ENCODE assay signal across 1 cellular context in the genomic region with DNA sequence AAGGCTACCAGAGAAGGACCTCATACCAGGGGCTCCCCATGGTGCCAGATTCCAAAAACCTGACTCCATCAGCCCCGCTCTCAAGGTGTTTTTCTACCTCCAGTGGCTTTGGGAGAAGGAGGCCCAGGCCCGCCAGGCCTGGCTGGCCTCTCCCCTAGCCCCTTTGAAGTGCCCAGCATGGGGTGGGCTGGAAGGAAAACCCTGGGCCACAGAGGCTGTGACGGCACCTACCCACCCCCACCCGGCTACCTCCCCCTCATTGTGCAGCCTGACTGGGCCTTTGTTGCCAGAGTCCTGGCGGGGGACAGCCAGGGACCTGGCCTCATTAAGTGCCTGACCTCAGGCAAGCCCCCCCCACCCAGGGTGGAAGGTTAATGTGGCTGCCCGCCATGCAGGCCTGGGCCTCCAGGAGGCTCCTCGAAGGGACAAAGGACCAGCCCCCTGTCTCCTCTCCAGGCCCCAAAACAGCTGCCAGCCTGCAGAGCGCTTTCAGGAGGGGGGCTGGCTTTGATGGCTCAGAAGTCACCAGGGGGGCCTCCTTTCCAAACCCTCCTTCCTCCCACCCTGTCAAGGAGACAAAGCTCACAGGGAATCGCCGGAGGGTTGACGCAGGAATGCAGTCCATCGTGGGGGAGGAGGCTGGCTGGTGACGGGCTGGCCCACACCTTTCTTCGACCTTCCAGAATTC.
TF ChIP-seq lines count a peak whose summit lies in the region.

No MANE protein-coding gene starts in this region.

TF ChIP-seq in H1, 55 proteins besides CTCF, POLR2A, EP300 and RAD21:
- TF ChIP-seq HDAC2 (IDR thresholded peaks at IDR 0.05; ENCODE audit: borderline replicate concordance in 1 of 2, low read depth in 2 of 2, low read length in 2 of 2) (peak; percentile 61 to 63; a peak in 3 of 4 replicates), FOSL1 (IDR thresholded peaks at IDR 0.05; ENCODE audit: insufficient read depth, low read depth, low read length) (no peak), EGR1 (IDR thresholded peaks at IDR 0.05; ENCODE audit: borderline replicate concordance, low read depth, low read length) (no peak), KDM5A (IDR thresholded peaks at IDR 0.05; ENCODE audit: low read length) (no peak), TCF12 (IDR thresholded peaks at IDR 0.05; ENCODE audit: low read depth, low read length) (no peak; the same call in 1 of the 2 replicates), NANOG (IDR thresholded peaks at IDR 0.05; ENCODE audit: insufficient read depth, low read depth, low read length, poor library complexity, severe bottlenecking) (no peak), JUN (IDR thresholded peaks at IDR 0.05; ENCODE audit: low read depth, low read length) (0 out of 2 replicates have a peak, but pooled peaks have one; percentile 43), SIN3A (conservative IDR thresholded peaks at IDR 0.05 in 1 of 2, IDR thresholded peaks at IDR 0.05 in 1 of 2; ENCODE audit: low read depth in 1 of 2, low read length in 2 of 2) (no peak), EZH2 (IDR thresholded peaks at IDR 0.05; ENCODE audit: low read depth, low read length, severe bottlenecking) (no peak), BRCA1 (IDR thresholded peaks at IDR 0.05; ENCODE audit: low read depth, low read length) (no peak), POU5F1 (IDR thresholded peaks at IDR 0.05; ENCODE audit: low read depth, low read length) (no peak), MAFK (IDR thresholded peaks at IDR 0.05; ENCODE audit: low read depth, low read length) (no peak), SAP30 (IDR thresholded peaks at IDR 0.05; ENCODE audit: insufficient read depth, insufficient replicate concordance, low read length) (no peak), ZNF274 (IDR thresholded peaks at IDR 0.05; ENCODE audit: borderline replicate concordance, extremely low read depth, low read length) (no peak), CHD1 (IDR thresholded peaks at IDR 0.05; ENCODE audit: low read depth, low read length) (no peak), TBP (IDR thresholded peaks at IDR 0.05; ENCODE audit: low read depth, low read length) (no peak), ASH2L (IDR thresholded peaks at IDR 0.05; ENCODE audit: low read length) (peak; percentile 79), RBBP5 (IDR thresholded peaks at IDR 0.05; ENCODE audit: borderline replicate concordance, low read depth, low read length) (peak; percentile 55; the same call in 1 of the 2 replicates), SUZ12 (IDR thresholded peaks at IDR 0.05; ENCODE audit: low read length) (no peak), YY1 (IDR thresholded peaks at IDR 0.05; ENCODE audit: low read depth, low read length) (no peak), TEAD4 (IDR thresholded peaks at IDR 0.05; ENCODE audit: low read depth, low read length) (peak; percentile 90), SP2 (IDR thresholded peaks at IDR 0.05; ENCODE audit: low read length) (no peak), CEBPB (IDR thresholded peaks at IDR 0.05; ENCODE audit: low read depth, low read length) (no peak), CBX5 (IDR thresholded peaks at IDR 0.05; ENCODE audit: low read depth, low read length) (no peak), HDAC6 (IDR thresholded peaks at IDR 0.05; ENCODE audit: low read depth, low read length) (no peak), KDM4A (IDR thresholded peaks at IDR 0.05; ENCODE audit: low read depth, low read length, severe bottlenecking) (no peak), CREB1 (IDR thresholded peaks at IDR 0.05) (peak; percentile 7; the same call in 1 of the 2 replicates), SP4 (IDR thresholded peaks at IDR 0.05; ENCODE audit: low read length) (no peak), SP1 (IDR thresholded peaks at IDR 0.05; ENCODE audit: low read depth, low read length) (peak; percentile 31; the same call in 1 of the 2 replicates), GABPA (IDR thresholded peaks at IDR 0.05; ENCODE audit: borderline replicate concordance, insufficient read depth, low read length) (no peak), GTF2F1 (IDR thresholded peaks at IDR 0.05; ENCODE audit: borderline replicate concordance, low read depth, low read length) (no peak), KDM1A (IDR thresholded peaks at IDR 0.05; ENCODE audit: borderline replicate concordance, low read length) (peak; percentile 1; the same call in 1 of the 2 replicates), CTBP2 (IDR thresholded peaks at IDR 0.05; ENCODE audit: borderline replicate concordance, insufficient read depth, insufficient read length, low read length) (no peak), SIRT6 (IDR thresholded peaks at IDR 0.05; ENCODE audit: low read length) (no peak), BACH1 (IDR thresholded peaks at IDR 0.05; ENCODE audit: low read length) (no peak), TAF7 (optimal IDR thresholded peaks at IDR 0.05; ENCODE audit: borderline replicate concordance, low read depth, low read length) (peak; percentile 14), SIX5 (IDR thresholded peaks at IDR 0.05; ENCODE audit: low read depth, low read length) (no peak), CHD2 (IDR thresholded peaks at IDR 0.05; ENCODE audit: low read length) (no peak), CBX8 (IDR thresholded peaks at IDR 0.05; ENCODE audit: borderline replicate concordance, low read depth, low read length) (no peak), PHF8 (conservative IDR thresholded peaks at IDR 0.05; ENCODE audit: low read depth, low read length) (no peak), NRF1 (IDR thresholded peaks at IDR 0.05; ENCODE audit: low read depth, low read length) (no peak), TAF1 (IDR thresholded peaks at IDR 0.05; ENCODE audit: low read depth, low read length) (0 out of 2 replicates have a peak, but pooled peaks have one; percentile 15)
- TF ChIP-seq, protein P1, sequence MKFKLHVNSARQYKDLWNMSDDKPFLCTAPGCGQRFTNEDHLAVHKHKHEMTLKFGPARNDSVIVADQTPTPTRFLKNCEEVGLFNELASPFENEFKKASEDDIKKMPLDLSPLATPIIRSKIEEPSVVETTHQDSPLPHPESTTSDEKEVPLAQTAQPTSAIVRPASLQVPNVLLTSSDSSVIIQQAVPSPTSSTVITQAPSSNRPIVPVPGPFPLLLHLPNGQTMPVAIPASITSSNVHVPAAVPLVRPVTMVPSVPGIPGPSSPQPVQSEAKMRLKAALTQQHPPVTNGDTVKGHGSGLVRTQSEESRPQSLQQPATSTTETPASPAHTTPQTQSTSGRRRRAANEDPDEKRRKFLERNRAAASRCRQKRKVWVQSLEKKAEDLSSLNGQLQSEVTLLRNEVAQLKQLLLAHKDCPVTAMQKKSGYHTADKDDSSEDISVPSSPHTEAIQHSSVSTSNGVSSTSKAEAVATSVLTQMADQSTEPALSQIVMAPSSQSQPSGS (IDR thresholded peaks at IDR 0.05; ENCODE audit: low read length): no peak
- TF ChIP-seq, protein P2, sequence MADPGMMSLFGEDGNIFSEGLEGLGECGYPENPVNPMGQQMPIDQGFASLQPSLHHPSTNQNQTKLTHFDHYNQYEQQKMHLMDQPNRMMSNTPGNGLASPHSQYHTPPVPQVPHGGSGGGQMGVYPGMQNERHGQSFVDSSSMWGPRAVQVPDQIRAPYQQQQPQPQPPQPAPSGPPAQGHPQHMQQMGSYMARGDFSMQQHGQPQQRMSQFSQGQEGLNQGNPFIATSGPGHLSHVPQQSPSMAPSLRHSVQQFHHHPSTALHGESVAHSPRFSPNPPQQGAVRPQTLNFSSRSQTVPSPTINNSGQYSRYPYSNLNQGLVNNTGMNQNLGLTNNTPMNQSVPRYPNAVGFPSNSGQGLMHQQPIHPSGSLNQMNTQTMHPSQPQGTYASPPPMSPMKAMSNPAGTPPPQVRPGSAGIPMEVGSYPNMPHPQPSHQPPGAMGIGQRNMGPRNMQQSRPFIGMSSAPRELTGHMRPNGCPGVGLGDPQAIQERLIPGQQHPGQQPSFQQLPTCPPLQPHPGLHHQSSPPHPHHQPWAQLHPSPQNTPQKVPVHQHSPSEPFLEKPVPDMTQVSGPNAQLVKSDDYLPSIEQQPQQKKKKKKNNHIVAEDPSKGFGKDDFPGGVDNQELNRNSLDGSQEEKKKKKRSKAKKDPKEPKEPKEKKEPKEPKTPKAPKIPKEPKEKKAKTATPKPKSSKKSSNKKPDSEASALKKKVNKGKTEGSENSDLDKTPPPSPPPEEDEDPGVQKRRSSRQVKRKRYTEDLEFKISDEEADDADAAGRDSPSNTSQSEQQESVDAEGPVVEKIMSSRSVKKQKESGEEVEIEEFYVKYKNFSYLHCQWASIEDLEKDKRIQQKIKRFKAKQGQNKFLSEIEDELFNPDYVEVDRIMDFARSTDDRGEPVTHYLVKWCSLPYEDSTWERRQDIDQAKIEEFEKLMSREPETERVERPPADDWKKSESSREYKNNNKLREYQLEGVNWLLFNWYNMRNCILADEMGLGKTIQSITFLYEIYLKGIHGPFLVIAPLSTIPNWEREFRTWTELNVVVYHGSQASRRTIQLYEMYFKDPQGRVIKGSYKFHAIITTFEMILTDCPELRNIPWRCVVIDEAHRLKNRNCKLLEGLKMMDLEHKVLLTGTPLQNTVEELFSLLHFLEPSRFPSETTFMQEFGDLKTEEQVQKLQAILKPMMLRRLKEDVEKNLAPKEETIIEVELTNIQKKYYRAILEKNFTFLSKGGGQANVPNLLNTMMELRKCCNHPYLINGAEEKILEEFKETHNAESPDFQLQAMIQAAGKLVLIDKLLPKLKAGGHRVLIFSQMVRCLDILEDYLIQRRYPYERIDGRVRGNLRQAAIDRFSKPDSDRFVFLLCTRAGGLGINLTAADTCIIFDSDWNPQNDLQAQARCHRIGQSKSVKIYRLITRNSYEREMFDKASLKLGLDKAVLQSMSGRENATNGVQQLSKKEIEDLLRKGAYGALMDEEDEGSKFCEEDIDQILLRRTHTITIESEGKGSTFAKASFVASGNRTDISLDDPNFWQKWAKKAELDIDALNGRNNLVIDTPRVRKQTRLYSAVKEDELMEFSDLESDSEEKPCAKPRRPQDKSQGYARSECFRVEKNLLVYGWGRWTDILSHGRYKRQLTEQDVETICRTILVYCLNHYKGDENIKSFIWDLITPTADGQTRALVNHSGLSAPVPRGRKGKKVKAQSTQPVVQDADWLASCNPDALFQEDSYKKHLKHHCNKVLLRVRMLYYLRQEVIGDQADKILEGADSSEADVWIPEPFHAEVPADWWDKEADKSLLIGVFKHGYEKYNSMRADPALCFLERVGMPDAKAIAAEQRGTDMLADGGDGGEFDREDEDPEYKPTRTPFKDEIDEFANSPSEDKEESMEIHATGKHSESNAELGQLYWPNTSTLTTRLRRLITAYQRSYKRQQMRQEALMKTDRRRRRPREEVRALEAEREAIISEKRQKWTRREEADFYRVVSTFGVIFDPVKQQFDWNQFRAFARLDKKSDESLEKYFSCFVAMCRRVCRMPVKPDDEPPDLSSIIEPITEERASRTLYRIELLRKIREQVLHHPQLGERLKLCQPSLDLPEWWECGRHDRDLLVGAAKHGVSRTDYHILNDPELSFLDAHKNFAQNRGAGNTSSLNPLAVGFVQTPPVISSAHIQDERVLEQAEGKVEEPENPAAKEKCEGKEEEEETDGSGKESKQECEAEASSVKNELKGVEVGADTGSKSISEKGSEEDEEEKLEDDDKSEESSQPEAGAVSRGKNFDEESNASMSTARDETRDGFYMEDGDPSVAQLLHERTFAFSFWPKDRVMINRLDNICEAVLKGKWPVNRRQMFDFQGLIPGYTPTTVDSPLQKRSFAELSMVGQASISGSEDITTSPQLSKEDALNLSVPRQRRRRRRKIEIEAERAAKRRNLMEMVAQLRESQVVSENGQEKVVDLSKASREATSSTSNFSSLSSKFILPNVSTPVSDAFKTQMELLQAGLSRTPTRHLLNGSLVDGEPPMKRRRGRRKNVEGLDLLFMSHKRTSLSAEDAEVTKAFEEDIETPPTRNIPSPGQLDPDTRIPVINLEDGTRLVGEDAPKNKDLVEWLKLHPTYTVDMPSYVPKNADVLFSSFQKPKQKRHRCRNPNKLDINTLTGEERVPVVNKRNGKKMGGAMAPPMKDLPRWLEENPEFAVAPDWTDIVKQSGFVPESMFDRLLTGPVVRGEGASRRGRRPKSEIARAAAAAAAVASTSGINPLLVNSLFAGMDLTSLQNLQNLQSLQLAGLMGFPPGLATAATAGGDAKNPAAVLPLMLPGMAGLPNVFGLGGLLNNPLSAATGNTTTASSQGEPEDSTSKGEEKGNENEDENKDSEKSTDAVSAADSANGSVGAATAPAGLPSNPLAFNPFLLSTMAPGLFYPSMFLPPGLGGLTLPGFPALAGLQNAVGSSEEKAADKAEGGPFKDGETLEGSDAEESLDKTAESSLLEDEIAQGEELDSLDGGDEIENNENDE (IDR thresholded peaks at IDR 0.05; ENCODE audit: insufficient replicate concordance, low read length): no peak
- TF ChIP-seq, protein P3, sequence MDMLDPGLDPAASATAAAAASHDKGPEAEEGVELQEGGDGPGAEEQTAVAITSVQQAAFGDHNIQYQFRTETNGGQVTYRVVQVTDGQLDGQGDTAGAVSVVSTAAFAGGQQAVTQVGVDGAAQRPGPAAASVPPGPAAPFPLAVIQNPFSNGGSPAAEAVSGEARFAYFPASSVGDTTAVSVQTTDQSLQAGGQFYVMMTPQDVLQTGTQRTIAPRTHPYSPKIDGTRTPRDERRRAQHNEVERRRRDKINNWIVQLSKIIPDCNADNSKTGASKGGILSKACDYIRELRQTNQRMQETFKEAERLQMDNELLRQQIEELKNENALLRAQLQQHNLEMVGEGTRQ (IDR thresholded peaks at IDR 0.05; ENCODE audit: low read length): no peak
- TF ChIP-seq, protein P4, sequence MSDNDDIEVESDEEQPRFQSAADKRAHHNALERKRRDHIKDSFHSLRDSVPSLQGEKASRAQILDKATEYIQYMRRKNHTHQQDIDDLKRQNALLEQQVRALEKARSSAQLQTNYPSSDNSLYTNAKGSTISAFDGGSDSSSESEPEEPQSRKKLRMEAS (IDR thresholded peaks at IDR 0.05): no peak
